11 cellular contexts compared by ENCODE assay signal in the genomic region with DNA sequence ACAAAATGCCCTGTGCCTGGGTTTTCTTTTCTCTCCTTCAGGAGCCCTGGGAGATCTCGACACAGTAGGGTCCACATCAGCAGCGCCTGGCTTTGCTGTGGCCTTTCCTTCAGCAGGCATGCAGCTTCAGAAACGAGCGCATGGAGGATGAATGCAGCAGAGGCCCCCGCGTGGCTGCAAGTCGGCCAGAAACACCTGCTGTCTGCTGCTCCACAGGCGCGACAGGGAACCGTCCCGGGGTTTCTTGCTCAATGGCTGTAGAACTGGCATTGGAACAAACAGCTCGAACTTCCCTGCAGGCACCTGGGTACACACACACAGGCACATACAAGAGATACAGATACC.
A peak's percentile ranks its signal among the peaks of the same experiment; 100 is the strongest.
DNase-seq lines count a peak whose midpoint lies in the region; ATAC-seq and TF ChIP-seq lines count a peak whose summit lies in the region.
"Had no signal": no experiment of that assay in that cellular context is flagged by ENCODE, and none has a peak within 500 bp of the region (broad histone marks: within the 10 kb centered on the region; RNA-seq: fewer than 3 reads in every experiment).

No MANE protein-coding gene starts in this region.

- DNase-seq in DMS53 (lab: John Stamatoyannopoulos, UW) (peak; percentile 78), H9 (peak; percentile 50), NCI-H774 (lab: John Stamatoyannopoulos, UW) (peak; percentile 8), myocyte (ENCODE audit: low read depth) (peak; percentile 32), LoVo (ENCODE audit: low spot score) (no peak)
- DNase-seq: central memory CD4-positive, alpha-beta T cell; left cardiac atrium; MG63 had no signal

- H4K20me1 ChIP-seq in H9 (ENCODE audit: control insufficient read depth, insufficient read depth, insufficient read length): no peaks in the 10 kb centered on the region

- no peak overlapping the region for H2BK5ac ChIP-seq in H9 (ENCODE audit: insufficient read length, low read length)

- no peak overlapping the region for H3K14ac ChIP-seq in H9 (ENCODE audit: insufficient read depth, low read length)

- no peak overlapping the region for H3K4me3 Mint-ChIP-seq in H9
- H3K4me3 Mint-ChIP-seq: nephron had no signal

- ATAC-seq in GM18861 (IDR thresholded peaks at IDR 0.05; ENCODE audit: unreplicated experiment): no peak
- ATAC-seq in HG03378 (IDR thresholded peaks at IDR 0.05; ENCODE audit: unreplicated experiment): no peak
- ATAC-seq: left cardiac atrium had no signal

- no peaks in the 10 kb centered on the region for H3K79me1 ChIP-seq in H9 (ENCODE audit: insufficient read depth, low read depth, low read length, poor library complexity, severe bottlenecking)

- H3K4me1 ChIP-seq in H9 (ENCODE audit: insufficient read depth, low read length): no peaks in the 10 kb centered on the region

- peaks cover 14 to 26% of the 10 kb centered on the region in 2 experiments for H3K4me1 Mint-ChIP-seq in H9

- H3T11ph ChIP-seq in H9 (ENCODE audit: low read length): no peak overlapping the region

- H3K9me3 ChIP-seq in H9 (ENCODE audit: control insufficient read depth, low read depth, low read length): no peaks in the 10 kb centered on the region
- H3K9me3 ChIP-seq: MG63 had no signal

- no CpG with 5 or more reads among the region's 12 CpGs for WGBS in H9 (ENCODE audit: extremely low coverage, insufficient read length, low lambda C conversion rate)

- no peak overlapping the region for H2BK120ac ChIP-seq in H9 (ENCODE audit: low read depth, low read length, poor library complexity, severe bottlenecking)

- no peak overlapping the region for H2AK5ac ChIP-seq in H9 (ENCODE audit: insufficient read length, low read length)

- no peaks in the 10 kb centered on the region for H3K23me2 ChIP-seq in H9 (ENCODE audit: insufficient read length, low read depth, low read length, poor library complexity, severe bottlenecking)

- TF ChIP-seq CTCF in H9 (conservative IDR thresholded peaks at IDR 0.05): no peak

- H3K27ac ChIP-seq in H9 (ENCODE audit: insufficient read length, low read depth, low read length): no peak overlapping the region

- H3K36me3 Mint-ChIP-seq in H9 (ENCODE audit: insufficient read depth in 1 of 3, low read depth in 3 of 3): no peaks in the 10 kb centered on the region

- H3K4me2 ChIP-seq in H9 (ENCODE audit: insufficient read depth, insufficient read length, low read length): no peak overlapping the region

- H4K5ac ChIP-seq in H9 (ENCODE audit: insufficient read length, low read depth, low read length): no peak overlapping the region

- no peak overlapping the region for H2AFZ ChIP-seq in H9 (ENCODE audit: low read length)

- no peak overlapping the region for H2BK15ac ChIP-seq in H9 (ENCODE audit: low read depth, low read length)

- no peak overlapping the region for H3K23ac ChIP-seq in H9 (ENCODE audit: insufficient read length, low read depth, low read length)

- H3K56ac ChIP-seq in H9 (ENCODE audit: insufficient read length, low read depth, low read length): no peak overlapping the region

- H3K79me2 ChIP-seq in H9 (ENCODE audit: insufficient read depth, low read length): no peaks in the 10 kb centered on the region

- H3K27ac Mint-ChIP-seq in H9: no peak overlapping the region
- H3K27ac Mint-ChIP-seq: nephron had no signal

- no peak overlapping the region for H2BK12ac ChIP-seq in H9 (ENCODE audit: insufficient read length, low read depth, low read length)

- peaks cover 15% of the 10 kb centered on the region for H3K27me3 Mint-ChIP-seq in H9 (ENCODE audit: low read depth)

- no peak overlapping the region for H4K91ac ChIP-seq in H9 (ENCODE audit: insufficient read length, low read depth, low read length)

- no peaks in the 10 kb centered on the region for H3K27me3 ChIP-seq in H9 (ENCODE audit: insufficient read depth, low read length)
- H3K27me3 ChIP-seq: MG63 had no signal

- H3K4ac ChIP-seq in H9 (ENCODE audit: low read depth, low read length): no peak overlapping the region

- no peaks in the 10 kb centered on the region; a peak in 1 of 5 replicates for H3K9me3 Mint-ChIP-seq in H9
- H3K9me3 Mint-ChIP-seq: nephron had no signal

- no peak overlapping the region for H4K8ac ChIP-seq in H9 (replicated peaks; ENCODE audit: insufficient read length, low read depth, low read length)

- no peak overlapping the region for H3K9ac ChIP-seq in H9 (ENCODE audit: extremely low read depth, insufficient read length, low read length)

- H3K18ac ChIP-seq in H9 (ENCODE audit: insufficient read length, low read depth, low read length): no peak overlapping the region

- H2BK20ac ChIP-seq in H9 (ENCODE audit: low read depth, low read length, poor library complexity, severe bottlenecking): no peak overlapping the region
